8 cellular contexts compared by ENCODE assay signal in the genomic region with DNA sequence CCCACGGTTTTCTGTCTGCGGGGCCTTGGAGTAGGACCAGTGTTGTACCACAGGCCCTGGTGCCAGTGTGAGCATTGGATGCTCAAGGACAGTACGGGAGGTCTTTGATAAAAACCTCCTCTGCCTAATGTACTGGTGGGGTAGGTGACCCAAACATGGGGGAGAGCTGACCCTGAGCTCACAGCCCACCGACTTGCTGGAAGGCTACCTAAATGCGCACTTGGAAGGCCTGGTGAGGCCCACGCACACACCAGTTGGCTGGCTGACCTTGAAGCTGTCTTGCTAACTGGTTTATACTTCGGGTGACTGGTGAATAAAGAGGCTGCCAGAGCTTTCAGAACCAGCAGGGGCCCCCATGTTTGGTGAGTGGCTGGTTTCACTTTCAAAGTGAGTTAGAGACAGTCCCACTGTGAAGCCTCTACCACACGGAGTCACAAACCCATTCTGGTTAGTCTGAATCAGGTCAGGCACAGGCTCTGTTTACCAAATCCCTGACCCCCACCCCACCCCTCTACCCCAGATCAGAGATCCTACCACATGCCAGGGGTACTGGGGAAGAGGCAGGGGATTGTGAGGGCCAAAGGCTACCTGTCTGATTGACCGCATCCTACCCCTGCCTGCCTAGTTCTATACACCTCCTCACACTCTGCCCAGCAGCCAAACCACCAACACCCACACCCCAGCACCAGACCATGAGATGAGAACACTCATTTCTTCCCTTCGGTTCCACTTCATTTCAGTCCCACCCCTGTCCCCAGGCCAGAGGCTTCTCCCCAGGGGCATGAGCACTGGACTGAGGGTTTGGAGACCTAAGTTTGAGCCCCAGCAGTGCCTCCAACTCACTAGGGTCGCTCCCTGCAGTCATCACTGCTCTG. TPM values are rescaled to one million over a fixed set of nuclear protein-coding genes. Genes with fewer than 3 reads are reported as not detected.
A peak's percentile ranks its signal among the peaks of the same experiment; 100 is the strongest.
DNase-seq lines count a peak whose midpoint lies in the region; ATAC-seq, FAIRE-seq and TF ChIP-seq lines count a peak whose summit lies in the region.

No MANE protein-coding gene starts in this region.

- DNase-seq in activated CD4-positive, alpha-beta T cell treated with anti-CD3 and anti-CD28 coated beads for 48 hours, result peak; percentile 86
- DNase-seq in kidney, result peak; percentile 58
- DNase-seq in hypothalamus (lab: John Stamatoyannopoulos, UW), result no peak
- DNase-seq in HFFc6, result no peak
- no peak for DNase-seq in RKO (ENCODE audit: low spot score)
- DNase-seq in mesenteric fat pad (ENCODE audit: low spot score), result no peak

- H3K9me3 Mint-ChIP-seq in HFFc6, result peaks cover 9% of the 10 kb centered on the region

- H3K4me3 Mint-ChIP-seq in HFFc6, result no peak overlapping the region

- peaks cover 19% of the 10 kb centered on the region for H3K27me3 Mint-ChIP-seq in HFFc6 (ENCODE audit: insufficient read depth)

- TF ChIP-seq CTCF in kidney (IDR thresholded peaks at IDR 0.05; ENCODE audit: borderline replicate concordance, extremely low read depth, insufficient read depth), result no peak
- TF ChIP-seq CTCF in HFFc6 (IDR thresholded peaks at IDR 0.05), result no peak

- intact Hi-C loops in kidney (cut with DNase I), result no loop called here

- peaks cover under 1 to 9% of the 10 kb centered on the region in 2 donors for H3K4me1 ChIP-seq in kidney (ENCODE audit: control insufficient read depth in 1 of 2, insufficient read depth in 1 of 2, low read depth in 1 of 2, low read length in 2 of 2)

- no peaks in the 10 kb centered on the region for H3K36me3 ChIP-seq in kidney (ENCODE audit: control insufficient read depth in 1 of 2, insufficient read depth in 2 of 2, low read length in 2 of 2)

- no peak for FAIRE-seq in kidney (lab: Jason Lieb, UNC)

- no peaks in the 10 kb centered on the region for H3K9me3 ChIP-seq in kidney (ENCODE audit: control insufficient read depth in 1 of 2, low read length in 2 of 2)

- ATAC-seq in GM18519 (IDR thresholded peaks at IDR 0.05; ENCODE audit: low FRiP score, unreplicated experiment) (peak; percentile 30), HG02938 (IDR thresholded peaks at IDR 0.05; ENCODE audit: unreplicated experiment) (peak; percentile 47)

- no peak overlapping the region for H3K27ac Mint-ChIP-seq in HFFc6

- H3K27ac ChIP-seq in kidney (ENCODE audit: low read depth in 2 of 2, low read length in 2 of 2), result no peak overlapping the region

- peaks cover 14% of the 10 kb centered on the region for H3K4me1 Mint-ChIP-seq in HFFc6 (ENCODE audit: low read depth)

- H3K9ac ChIP-seq in kidney (ENCODE audit: low read length in 2 of 2), result no peak overlapping the region

- H3K36me3 Mint-ChIP-seq in HFFc6 (ENCODE audit: low read depth), result peaks cover 4% of the 10 kb centered on the region; the same call in 1 of the 2 replicates

- no peak overlapping the region for H3K4me3 ChIP-seq in kidney (ENCODE audit: low read length in 2 of 2)

RNA-seq across cellular contexts. Expression of a gene that starts 12.7 kb away (rescaled TPM):
- 7.6 TPM for total RNA-seq in kidney
- polyA plus RNA-seq in kidney (ENCODE audit: insufficient read depth, low read depth, low replicate concordance), result 0.32 TPM
- not detected for total RNA-seq in HFFc6 (2021; fragmentation: NEBNext Ultra II Directional; extraction: Animal tissue kit (Norgen Biotek cat#: 25700))
- 1.7 TPM for total RNA-seq in mesenteric fat pad

RNA-seq across cellular contexts. Expression of a gene that starts 25.6 kb away (rescaled TPM):
- total RNA-seq in kidney (8.0 TPM), mesenteric fat pad (1.3 TPM)
- polyA plus RNA-seq in kidney (ENCODE audit: insufficient read depth, low read depth, low replicate concordance), result 3.2 TPM
- total RNA-seq in HFFc6 (2021; fragmentation: NEBNext Ultra II Directional; extraction: Animal tissue kit (Norgen Biotek cat#: 25700)), result 1 to 10 TPM; 3.3 to 5.0 (median 4.0) TPM

RNA-seq across cellular contexts. Expression of a gene that starts 49.8 kb away (rescaled TPM):
- total RNA-seq in kidney, result 0.13 TPM
- 0.56 TPM for polyA plus RNA-seq in kidney (ENCODE audit: insufficient read depth, low read depth, low replicate concordance)
- not detected for total RNA-seq in HFFc6 (2021; fragmentation: NEBNext Ultra II Directional; extraction: Animal tissue kit (Norgen Biotek cat#: 25700))
- not detected for total RNA-seq in mesenteric fat pad

RNA-seq across cellular contexts. Expression of a gene that starts 52.9 kb away (rescaled TPM):
- total RNA-seq in kidney, result 1.4 TPM
- not detected for polyA plus RNA-seq in kidney (ENCODE audit: insufficient read depth, low read depth, low replicate concordance)
- not detected for total RNA-seq in HFFc6 (2021; fragmentation: NEBNext Ultra II Directional; extraction: Animal tissue kit (Norgen Biotek cat#: 25700))
- total RNA-seq in mesenteric fat pad, result not detected

Comparison
In these comparisons a context has a peak if more than half of its experiments do, and no peak if none do; other contexts are left out.
1. DNase-seq: peak in activated CD4-positive, alpha-beta T cell treated with anti-CD3 and anti-CD28 coated beads for 48 hours (single experiment) and kidney (single experiment); none in hypothalamus (0 of 51), HFFc6 (single experiment), RKO (single experiment) and mesenteric fat pad (single experiment).